ENCODE assay signal across 8 cellular contexts in the genomic region with DNA sequence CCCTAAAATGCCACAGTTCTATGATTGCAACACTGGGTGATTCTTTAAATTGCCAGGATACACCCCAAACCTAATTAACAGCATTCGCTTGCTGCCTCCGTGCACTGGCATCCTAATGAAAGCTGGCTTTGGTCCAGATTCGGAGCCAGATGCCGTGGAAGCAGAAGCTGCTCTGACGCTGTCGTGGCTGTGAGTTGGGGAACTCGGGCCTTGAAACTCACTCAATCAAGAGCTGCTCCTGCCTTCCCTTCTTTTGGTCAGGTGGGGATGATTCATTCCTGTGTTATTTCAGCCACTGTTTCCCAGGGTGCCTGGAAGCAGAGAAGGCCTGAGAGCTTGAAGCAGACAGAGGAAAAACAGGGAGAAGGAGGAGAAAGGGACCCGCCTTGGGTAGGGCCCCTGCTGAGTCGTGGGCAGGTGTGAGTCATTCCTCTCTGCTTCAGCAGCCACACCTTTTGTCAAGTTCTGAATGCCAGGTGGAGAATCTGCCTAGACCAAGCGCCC. TPM values are rescaled to one million over a fixed set of nuclear protein-coding genes. Genes with fewer than 3 reads are reported as not detected.
DNase-seq lines count a peak whose midpoint lies in the region; ATAC-seq and TF ChIP-seq lines count a peak whose summit lies in the region.

No MANE protein-coding gene starts in this region.

- H3K27ac ChIP-seq in breast epithelium (peak overlapping the region; percentile 86 to 90), uterus (no peak overlapping the region)

- TF ChIP-seq POLR2A in breast epithelium (IDR thresholded peaks at IDR 0.05), result no peak
- no peak for TF ChIP-seq POLR2A in GM18505 (IDR thresholded peaks at IDR 0.05; ENCODE audit: borderline replicate concordance, extremely low read depth, insufficient read depth, insufficient read length)
- no peak for TF ChIP-seq POLR2A in uterus (IDR thresholded peaks at IDR 0.05)

- intact Hi-C loops in activated CD4-positive, alpha-beta memory T cell treated with anti-CD3 and anti-CD28 coated beads for 36 hours (cut with micrococcal nuclease), result no loop called here
- intact Hi-C loops in breast epithelium (cut with DNase I; ENCODE audit: low total_unique reads), result no loop called here
- intact Hi-C loops in uterus (cut with DNase I; ENCODE audit: low total_unique reads), result no loop called here

- H3K4me1 Mint-ChIP-seq in activated CD4-positive, alpha-beta memory T cell treated with anti-CD3 and anti-CD28 coated beads for 36 hours (ENCODE audit: low read depth), result no peaks in the 10 kb centered on the region
- H3K4me1 Mint-ChIP-seq in activated CD4-positive, alpha-beta memory T cell treated with anti-CD3 and anti-CD28 coated beads, Interleukin-2, amount 10 ng/mL, durations not matched to agents 7 days and 5 days, result no peaks in the 10 kb centered on the region
- peaks cover 8% of the 10 kb centered on the region for H3K4me1 Mint-ChIP-seq in memory B cell
- no peaks in the 10 kb centered on the region for H3K4me1 Mint-ChIP-seq in effector memory CD8-positive, alpha-beta T cell (ENCODE audit: low read depth in 2 of 2)

- peak overlapping the region in 1 of 3 donors; percentile 32 for H3K4me3 ChIP-seq in breast epithelium
- no peak overlapping the region for H3K4me3 ChIP-seq in uterus

- ATAC-seq in memory B cell (ENCODE audit: low read depth) (peak; percentile 62), GM18505 (IDR thresholded peaks at IDR 0.05; ENCODE audit: unreplicated experiment) (no peak)
- ATAC-seq in effector memory CD8-positive, alpha-beta T cell (replicated peaks), result no peak

- no peak overlapping the region for H3K27ac Mint-ChIP-seq in activated CD4-positive, alpha-beta memory T cell treated with anti-CD3 and anti-CD28 coated beads for 36 hours
- no peak overlapping the region for H3K27ac Mint-ChIP-seq in activated CD4-positive, alpha-beta memory T cell treated with anti-CD3 and anti-CD28 coated beads, Interleukin-2, amount 10 ng/mL, durations not matched to agents 7 days and 5 days
- peak overlapping the region; percentile 28 for H3K27ac Mint-ChIP-seq in memory B cell
- no peak overlapping the region for H3K27ac Mint-ChIP-seq in effector memory CD8-positive, alpha-beta T cell

- H3K36me3 Mint-ChIP-seq in activated CD4-positive, alpha-beta memory T cell treated with anti-CD3 and anti-CD28 coated beads for 36 hours, result no peaks in the 10 kb centered on the region
- H3K36me3 Mint-ChIP-seq in activated CD4-positive, alpha-beta memory T cell treated with anti-CD3 and anti-CD28 coated beads, Interleukin-2, amount 10 ng/mL, durations not matched to agents 7 days and 5 days (ENCODE audit: low read depth), result no peaks in the 10 kb centered on the region
- no peaks in the 10 kb centered on the region for H3K36me3 Mint-ChIP-seq in memory B cell
- peaks cover 5% of the 10 kb centered on the region for H3K36me3 Mint-ChIP-seq in effector memory CD8-positive, alpha-beta T cell (ENCODE audit: insufficient read depth)

- POLR2A ChIA-PET in activated CD4-positive, alpha-beta memory T cell treated with anti-CD3 and anti-CD28 coated beads for 36 hours (lab: Charles Lee), result no interaction called here
- POLR2A ChIA-PET in activated CD4-positive, alpha-beta memory T cell treated with anti-CD3 and anti-CD28 coated beads, Interleukin-2, amount 10 ng/mL, durations not matched to agents 7 days and 5 days (lab: Charles Lee), result no interaction called here

- H3K27me3 ChIP-seq in breast epithelium, result no peaks in the 10 kb centered on the region
- no peaks in the 10 kb centered on the region for H3K27me3 ChIP-seq in uterus

- H3K36me3 ChIP-seq in breast epithelium (no peaks in the 10 kb centered on the region), uterus (no peaks in the 10 kb centered on the region)

- DNase-seq in activated CD4-positive, alpha-beta memory T cell treated with anti-CD3 and anti-CD28 coated beads for 36 hours, result peak; percentile 15
- DNase-seq in activated CD4-positive, alpha-beta memory T cell treated with anti-CD3 and anti-CD28 coated beads, Interleukin-2, amount 10 ng/mL, durations not matched to agents 7 days and 5 days, result no peak
- DNase-seq in NCI-H2196 (lab: John Stamatoyannopoulos, UW; ENCODE audit: unreplicated experiment), result peak; percentile 76
- DNase-seq in breast epithelium (ENCODE audit: low spot score in 2 of 2), result peak; percentile 59 to 77
- DNase-seq in memory B cell (ENCODE audit: low spot score in 2 of 2), result no peak
- no peak for DNase-seq in uterus
- no peak for DNase-seq in effector memory CD8-positive, alpha-beta T cell

- no peaks in the 10 kb centered on the region for H3K9me3 ChIP-seq in breast epithelium
- H3K9me3 ChIP-seq in uterus, result no peaks in the 10 kb centered on the region

- no peak for TF ChIP-seq CTCF in breast epithelium (IDR thresholded peaks at IDR 0.05)
- TF ChIP-seq CTCF in uterus (IDR thresholded peaks at IDR 0.05), result no peak

- no peaks in the 10 kb centered on the region for H3K9me3 Mint-ChIP-seq in activated CD4-positive, alpha-beta memory T cell treated with anti-CD3 and anti-CD28 coated beads for 36 hours
- H3K9me3 Mint-ChIP-seq in activated CD4-positive, alpha-beta memory T cell treated with anti-CD3 and anti-CD28 coated beads, Interleukin-2, amount 10 ng/mL, durations not matched to agents 7 days and 5 days, result no peaks in the 10 kb centered on the region
- no peaks in the 10 kb centered on the region for H3K9me3 Mint-ChIP-seq in memory B cell
- H3K9me3 Mint-ChIP-seq in effector memory CD8-positive, alpha-beta T cell, result no peaks in the 10 kb centered on the region

- H3K27me3 Mint-ChIP-seq in activated CD4-positive, alpha-beta memory T cell treated with anti-CD3 and anti-CD28 coated beads for 36 hours, result peaks cover 11% of the 10 kb centered on the region
- peaks cover 2% of the 10 kb centered on the region for H3K27me3 Mint-ChIP-seq in activated CD4-positive, alpha-beta memory T cell treated with anti-CD3 and anti-CD28 coated beads, Interleukin-2, amount 10 ng/mL, durations not matched to agents 7 days and 5 days
- peaks cover 11% of the 10 kb centered on the region for H3K27me3 Mint-ChIP-seq in memory B cell
- H3K27me3 Mint-ChIP-seq in effector memory CD8-positive, alpha-beta T cell, result peaks cover 39 to 64% of the 10 kb centered on the region in 2 donors

- CTCF ChIA-PET in activated CD4-positive, alpha-beta memory T cell treated with anti-CD3 and anti-CD28 coated beads for 36 hours (lab: Charles Lee), result no interaction called here
- CTCF ChIA-PET in activated CD4-positive, alpha-beta memory T cell treated with anti-CD3 and anti-CD28 coated beads, Interleukin-2, amount 10 ng/mL, durations not matched to agents 7 days and 5 days (lab: Charles Lee), result interaction anchor here (0.7 kb wide), 1 partner anchor 577 kb away, joined by 3 read pairs; no protein-coding TSS in a partner anchor

- H3K4me3 Mint-ChIP-seq in activated CD4-positive, alpha-beta memory T cell treated with anti-CD3 and anti-CD28 coated beads for 36 hours, result no peak overlapping the region
- H3K4me3 Mint-ChIP-seq in activated CD4-positive, alpha-beta memory T cell treated with anti-CD3 and anti-CD28 coated beads, Interleukin-2, amount 10 ng/mL, durations not matched to agents 7 days and 5 days, result no peak overlapping the region
- peak overlapping the region; percentile 50 for H3K4me3 Mint-ChIP-seq in memory B cell
- H3K4me3 Mint-ChIP-seq in effector memory CD8-positive, alpha-beta T cell, result no peak overlapping the region

- H3K4me1 ChIP-seq in breast epithelium (no peaks in the 10 kb centered on the region), uterus (no peaks in the 10 kb centered on the region)

RNA-seq across cellular contexts. Expression of a gene that starts 36.2 kb away (rescaled TPM):
- total RNA-seq in activated CD4-positive, alpha-beta memory T cell treated with anti-CD3 and anti-CD28 coated beads for 36 hours, result under 1 TPM; 0.07 to 0.12 TPM
- under 1 TPM; 0.15 to 0.33 TPM for total RNA-seq in activated CD4-positive, alpha-beta memory T cell treated with anti-CD3 and anti-CD28 coated beads, Interleukin-2, amount 10 ng/mL, durations not matched to agents 7 days and 5 days
- total RNA-seq in breast epithelium (100 to 1,000 TPM in 1 of 3 donors, 10 to 100 TPM in 1, 1 to 10 TPM in 1; 2.1 to 165 (median 95.4) TPM), uterus (10 to 100 TPM in 2 of 4 donors, 1 to 10 TPM in 2; 3.8 to 28.3 (median 9.0) TPM)

Comparison
In these comparisons a context has a peak if more than half of its experiments do, and no peak if none do; other contexts are left out.
1. DNase-seq: peak in activated CD4-positive, alpha-beta memory T cell treated with anti-CD3 and anti-CD28 coated beads for 36 hours (single experiment), NCI-H2196 (single experiment) and breast epithelium (2 of 2); none in activated CD4-positive, alpha-beta memory T cell treated with anti-CD3 and anti-CD28 coated beads, Interleukin-2, amount 10 ng/mL, durations not matched to agents 7 days and 5 days (single experiment), memory B cell (0 of 2), uterus (0 of 2) and effector memory CD8-positive, alpha-beta T cell (0 of 3).
2. H3K27ac ChIP-seq: peak in breast epithelium (2 of 2); none in uterus (0 of 2).